9 cellular contexts compared by ENCODE assay signal in genomic region chr22:41367039-41367679, GRCh38. TPM values are rescaled to one million over a fixed set of nuclear protein-coding genes. Genes with fewer than 3 reads are reported as not detected.
A peak's percentile ranks its signal among the peaks of the same experiment; 100 is the strongest.
DNase-seq lines count a peak whose midpoint lies in the region; ATAC-seq lines count a peak whose summit lies in the region.
"Had no signal": no experiment of that assay in that cellular context is flagged by ENCODE, and none has a peak within 500 bp of the region (broad histone marks: within the 10 kb centered on the region; RNA-seq: fewer than 3 reads in every experiment).

No MANE protein-coding gene starts in this region.

- H3K18ac ChIP-seq in neuronal stem cell (ENCODE audit: low read length): peak overlapping the region; percentile 44

- H3K9ac ChIP-seq in neuronal stem cell (ENCODE audit: low read depth, low read length, poor library complexity): peak overlapping the region; percentile 22

- H3K14ac ChIP-seq in neuronal stem cell (ENCODE audit: low read length): peak overlapping the region; percentile 25

- no peaks in the 10 kb centered on the region for H3K79me1 ChIP-seq in neuronal stem cell (ENCODE audit: low read depth, low read length)

- ATAC-seq in activated naive CD4-positive, alpha-beta T cell treated with anti-CD3 and anti-CD28 coated beads, Interleukin-2, amount 50 U/mL, for 72 hours: peak; percentile 42 to 59
- ATAC-seq in activated T-cell treated with anti-CD3 and anti-CD28 coated beads, Interleukin-2, amount 50 U/mL, for 4 hours: peak; percentile 57 to 62
- ATAC-seq in HG03039 (IDR thresholded peaks at IDR 0.05; ENCODE audit: unreplicated experiment): no peak

- H3K4me3 Mint-ChIP-seq in activated naive CD4-positive, alpha-beta T cell treated with anti-CD3 and anti-CD28 coated beads, Interleukin-2, amount 10 ng/mL, durations not matched to agents 7 days and 5 days: no peak overlapping the region
- H3K4me3 Mint-ChIP-seq in activated T-cell treated with anti-CD3 and anti-CD28 coated beads, Interleukin-2, amount 50 U/mL, for 4 hours: no peak overlapping the region
- H3K4me3 Mint-ChIP-seq: activated naive CD4-positive, alpha-beta T cell treated with anti-CD3 and anti-CD28 coated beads, Interleukin-2, amount 50 U/mL, for 24 hours had no signal

- no peak overlapping the region for H4K91ac ChIP-seq in neuronal stem cell (ENCODE audit: low read depth, low read length, poor library complexity)

- no peaks in the 10 kb centered on the region for H3K36me3 Mint-ChIP-seq in activated naive CD4-positive, alpha-beta T cell treated with anti-CD3 and anti-CD28 coated beads, Interleukin-2, amount 50 U/mL, for 72 hours
- no peaks in the 10 kb centered on the region for H3K36me3 Mint-ChIP-seq in activated naive CD4-positive, alpha-beta T cell treated with anti-CD3 and anti-CD28 coated beads, Interleukin-2, amount 10 ng/mL, durations not matched to agents 7 days and 5 days
- H3K36me3 Mint-ChIP-seq in activated T-cell treated with anti-CD3 and anti-CD28 coated beads, Interleukin-2, amount 50 U/mL, for 4 hours (ENCODE audit: insufficient read depth): no peaks in the 10 kb centered on the region
- H3K36me3 Mint-ChIP-seq: activated naive CD4-positive, alpha-beta T cell treated with anti-CD3 and anti-CD28 coated beads, Interleukin-2, amount 50 U/mL, for 24 hours had no signal

- H2BK12ac ChIP-seq in neuronal stem cell (ENCODE audit: low read length): peak overlapping the region; percentile 85

- peak overlapping the region; percentile 49 for H2AFZ ChIP-seq in neuronal stem cell (ENCODE audit: low read length)

- H3K27ac Mint-ChIP-seq in activated naive CD4-positive, alpha-beta T cell treated with anti-CD3 and anti-CD28 coated beads, Interleukin-2, amount 50 U/mL, for 72 hours: no peak overlapping the region
- no peak overlapping the region for H3K27ac Mint-ChIP-seq in activated naive CD4-positive, alpha-beta T cell treated with anti-CD3 and anti-CD28 coated beads, Interleukin-2, amount 10 ng/mL, durations not matched to agents 7 days and 5 days
- H3K27ac Mint-ChIP-seq: activated naive CD4-positive, alpha-beta T cell treated with anti-CD3 and anti-CD28 coated beads, Interleukin-2, amount 50 U/mL, for 24 hours had no signal

- H2BK120ac ChIP-seq in neuronal stem cell (ENCODE audit: low read depth, low read length): peak overlapping the region; percentile 24

- no peak overlapping the region for H3K27ac ChIP-seq in neuronal stem cell (replicated peaks; ENCODE audit: low read length)

- H2AK5ac ChIP-seq in neuronal stem cell (ENCODE audit: low read depth, low read length): peak overlapping the region; percentile 95

- peaks cover 14 to 22% of the 10 kb centered on the region in 2 donors for H3K4me1 ChIP-seq in neuronal stem cell (ENCODE audit: control insufficient read depth in 2 of 2, insufficient read depth in 1 of 2, low read depth in 1 of 2, low read length in 2 of 2)

- peak overlapping the region; percentile 77 for H3K4ac ChIP-seq in neuronal stem cell (ENCODE audit: low read length)

- H2BK15ac ChIP-seq in neuronal stem cell (ENCODE audit: low read length): peak overlapping the region; percentile 74

- no peak for DNase-seq in activated naive CD4-positive, alpha-beta T cell treated with anti-CD3 and anti-CD28 coated beads, Interleukin-2, amount 50 U/mL, for 72 hours (ENCODE audit: low spot score in 2 of 2)
- no peak for DNase-seq in activated naive CD4-positive, alpha-beta T cell treated with anti-CD3 and anti-CD28 coated beads, Interleukin-2, amount 10 ng/mL, durations not matched to agents 7 days and 5 days
- DNase-seq in NCI-H2196 treated with DMSO at 0.1 percent for 48 hours (lab: John Stamatoyannopoulos, UW; ENCODE audit: unreplicated experiment) (peak; percentile 93), foreskin melanocyte (peak; percentile 52), neuronal stem cell (ENCODE audit: low spot score) (no peak)
- DNase-seq in activated T-cell treated with anti-CD3 and anti-CD28 coated beads, Interleukin-2, amount 50 U/mL, for 4 hours: no peak
- no peak for DNase-seq in activated CD4-positive, CD25-positive, alpha-beta regulatory T cell (lab: John Stamatoyannopoulos, UW)

- H2BK5ac ChIP-seq in neuronal stem cell (ENCODE audit: low read length): peak overlapping the region; percentile 54

- H3K9me3 Mint-ChIP-seq in activated naive CD4-positive, alpha-beta T cell treated with anti-CD3 and anti-CD28 coated beads, Interleukin-2, amount 50 U/mL, for 72 hours: no peaks in the 10 kb centered on the region
- no peaks in the 10 kb centered on the region for H3K9me3 Mint-ChIP-seq in activated naive CD4-positive, alpha-beta T cell treated with anti-CD3 and anti-CD28 coated beads, Interleukin-2, amount 10 ng/mL, durations not matched to agents 7 days and 5 days
- no peaks in the 10 kb centered on the region for H3K9me3 Mint-ChIP-seq in activated T-cell treated with anti-CD3 and anti-CD28 coated beads, Interleukin-2, amount 50 U/mL, for 4 hours
- H3K9me3 Mint-ChIP-seq: activated naive CD4-positive, alpha-beta T cell treated with anti-CD3 and anti-CD28 coated beads, Interleukin-2, amount 50 U/mL, for 24 hours had no signal

- no peak overlapping the region for H4K8ac ChIP-seq in neuronal stem cell (ENCODE audit: low read depth, low read length)

- H3K9me3 ChIP-seq in neuronal stem cell (replicated peaks in 1 of 2; ENCODE audit: control insufficient read depth in 2 of 2, insufficient read depth in 1 of 2, low read depth in 1 of 2, low read length in 2 of 2): no peaks in the 10 kb centered on the region

- H3K36me3 ChIP-seq in neuronal stem cell (replicated peaks in 1 of 2; ENCODE audit: control insufficient read depth in 2 of 2, insufficient read depth in 2 of 2, low read length in 2 of 2): no peaks in the 10 kb centered on the region

- CTCF ChIA-PET in activated naive CD4-positive, alpha-beta T cell treated with anti-CD3 and anti-CD28 coated beads, Interleukin-2, amount 10 ng/mL, durations not matched to agents 7 days and 5 days (lab: Charles Lee): interaction anchor here (1.2 kb wide), 1 partner anchor 11 kb away, joined by 3 read pairs; no protein-coding TSS in a partner anchor

- peak overlapping the region; percentile 46 for H3K23ac ChIP-seq in neuronal stem cell (ENCODE audit: low read depth, low read length, poor library complexity)

- no peaks in the 10 kb centered on the region for H3K4me1 Mint-ChIP-seq in activated naive CD4-positive, alpha-beta T cell treated with anti-CD3 and anti-CD28 coated beads, Interleukin-2, amount 10 ng/mL, durations not matched to agents 7 days and 5 days
- H3K4me1 Mint-ChIP-seq in activated T-cell treated with anti-CD3 and anti-CD28 coated beads, Interleukin-2, amount 50 U/mL, for 4 hours (ENCODE audit: low read depth): no peaks in the 10 kb centered on the region
- H3K4me1 Mint-ChIP-seq: activated naive CD4-positive, alpha-beta T cell treated with anti-CD3 and anti-CD28 coated beads, Interleukin-2, amount 50 U/mL, for 24 hours had no signal

- no peak overlapping the region for H3K4me3 ChIP-seq in neuronal stem cell (ENCODE audit: low read length in 2 of 2)

- peaks cover 53% of the 10 kb centered on the region for H3K27me3 Mint-ChIP-seq in activated naive CD4-positive, alpha-beta T cell treated with anti-CD3 and anti-CD28 coated beads, Interleukin-2, amount 10 ng/mL, durations not matched to agents 7 days and 5 days
- no peaks in the 10 kb centered on the region for H3K27me3 Mint-ChIP-seq in activated T-cell treated with anti-CD3 and anti-CD28 coated beads, Interleukin-2, amount 50 U/mL, for 4 hours (ENCODE audit: low read depth)
- H3K27me3 Mint-ChIP-seq: activated naive CD4-positive, alpha-beta T cell treated with anti-CD3 and anti-CD28 coated beads, Interleukin-2, amount 50 U/mL, for 24 hours had no signal

- no CpG with 5 or more reads among the region's 21 CpGs for WGBS in neuronal stem cell (ENCODE audit: extremely low coverage in 2 of 2, insufficient read length in 2 of 2, insufficient replicate concordance in 1 of 2), 2 donors

- no peak overlapping the region for H3K4me2 ChIP-seq in neuronal stem cell (ENCODE audit: insufficient read depth, low read length, poor library complexity, severe bottlenecking)

- peaks cover 0 to 3% (median 0%) of the 10 kb centered on the region in 3 experiments for H3K27me3 ChIP-seq in neuronal stem cell (ENCODE audit: control insufficient read depth in 3 of 3, insufficient read depth in 3 of 3, low read depth in 1 of 3, low read length in 3 of 3)

RNA-seq across cellular contexts. Expression of gene TEF, which starts 14.6 kb away (rescaled TPM):
- total RNA-seq in activated naive CD4-positive, alpha-beta T cell treated with anti-CD3 and anti-CD28 coated beads, Interleukin-2, amount 50 U/mL, for 72 hours: 10 to 100 TPM in 1 of 2 donors, 1 to 10 TPM in 1; 1.9 to 15.8 TPM
- total RNA-seq in activated T-cell treated with anti-CD3 and anti-CD28 coated beads, Interleukin-2, amount 50 U/mL, for 4 hours: 1 to 10 TPM; 2.9 to 3.6 (median 3.0) TPM
- polyA plus RNA-seq in neuronal stem cell (2013, experiment 1 of 2): 15.1 TPM
- 15.8 TPM for polyA plus RNA-seq in neuronal stem cell (2013, experiment 2 of 2)

Comparison
In these comparisons a context has a peak if more than half of its experiments do, and no peak if none do; other contexts are left out.
1. DNase-seq: peak in NCI-H2196 treated with DMSO at 0.1 percent for 48 hours (single experiment) and foreskin melanocyte (single experiment); none in activated naive CD4-positive, alpha-beta T cell treated with anti-CD3 and anti-CD28 coated beads, Interleukin-2, amount 50 U/mL, for 72 hours (0 of 2), activated naive CD4-positive, alpha-beta T cell treated with anti-CD3 and anti-CD28 coated beads, Interleukin-2, amount 10 ng/mL, durations not matched to agents 7 days and 5 days (single experiment), activated T-cell treated with anti-CD3 and anti-CD28 coated beads, Interleukin-2, amount 50 U/mL, for 4 hours (single experiment), neuronal stem cell (single experiment) and activated CD4-positive, CD25-positive, alpha-beta regulatory T cell (0 of 4).